8 cellular contexts compared by ENCODE assay signal in genomic region chr15:36866896-36867295, GRCh38.
"Had no signal": no experiment of that assay in that cellular context is flagged by ENCODE, and none has a peak within 500 bp of the region (broad histone marks: within the 10 kb centered on the region; RNA-seq: fewer than 3 reads in every experiment).

No MANE protein-coding gene starts in this region.

- H3K36me3 Mint-ChIP-seq: IgD-negative memory B cell had no signal

- FAIRE-seq: HepG2, HTR-8/SVneo had no signal

- H3K4me2 ChIP-seq: KMS-11 had no signal

- H3K9ac ChIP-seq: KMS-11 had no signal

- H3K27ac ChIP-seq: HL-60, KMS-11 had no signal

- H3K27me3 Mint-ChIP-seq: IgD-negative memory B cell had no signal

- H3K4me3 Mint-ChIP-seq: IgD-negative memory B cell had no signal

- DNase-seq: IMR-90, KBM-7, KG1 had no signal

- H3K9me3 Mint-ChIP-seq: IgD-negative memory B cell had no signal

- ATAC-seq: HepG2 had no signal
